ENCODE assay signal across 8 cellular contexts in the genomic region with DNA sequence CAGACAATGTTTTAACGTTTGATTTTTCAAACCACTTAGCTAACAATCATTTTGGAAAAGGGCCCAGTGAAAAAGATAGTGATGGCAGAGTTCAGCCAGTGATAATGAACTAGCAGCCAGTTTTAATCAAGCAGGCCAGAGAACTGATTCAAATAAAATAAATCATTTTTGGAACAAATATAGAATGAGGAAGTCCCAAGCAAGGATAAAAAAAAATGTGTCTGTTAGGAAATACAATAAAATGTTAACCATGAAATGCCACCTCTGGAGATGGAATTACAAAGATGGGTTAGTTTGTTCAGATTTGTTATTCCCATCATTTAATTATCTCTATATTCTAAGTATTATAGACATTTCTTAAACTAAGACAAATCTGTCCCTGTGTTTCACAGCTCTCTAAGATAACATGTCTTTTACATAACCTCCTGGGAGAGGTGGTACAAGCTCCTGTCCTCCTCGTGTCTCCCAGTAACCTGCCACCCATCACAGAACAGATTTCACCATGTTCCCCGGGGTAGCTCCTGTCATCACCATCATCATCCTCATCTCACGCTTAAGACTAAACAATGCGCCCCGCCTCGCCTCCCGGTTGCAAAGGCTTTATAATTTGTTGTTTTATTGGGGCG. TPM values are rescaled to one million over a fixed set of nuclear protein-coding genes. Genes with fewer than 3 reads are reported as not detected.
DNase-seq lines count a peak whose midpoint lies in the region; ATAC-seq and TF ChIP-seq lines count a peak whose summit lies in the region.

No MANE protein-coding gene starts in this region.

- intact Hi-C loops in heart left ventricle (cut with DNase I): loop anchor here in 7 of 10 donors (2.0 to 10.0 kb wide), 6 partner anchors 58 to 215 kb away; a partner anchor contains a TSS

- H3K4me1 ChIP-seq in heart left ventricle (peaks cover 0 to 53% (median 35%) of the 10 kb centered on the region in 12 donors), skeletal muscle satellite cell (ENCODE audit: control insufficient read depth, insufficient read depth, low read length) (peaks cover 25% of the 10 kb centered on the region)

- H3K36me3 ChIP-seq in heart left ventricle (peaks cover 0 to 4% (median 0%) of the 10 kb centered on the region in 9 donors), skeletal muscle satellite cell (ENCODE audit: insufficient read depth, low read length) (no peaks in the 10 kb centered on the region)

- peaks cover 41% of the 10 kb centered on the region for H3K4me1 Mint-ChIP-seq in activated CD4-positive, alpha-beta memory T cell treated with anti-CD3 and anti-CD28 coated beads, Interleukin-2, amount 10 ng/mL, durations not matched to agents 7 days and 5 days

- H3K27me3 Mint-ChIP-seq in activated CD4-positive, alpha-beta memory T cell treated with anti-CD3 and anti-CD28 coated beads, Interleukin-2, amount 10 ng/mL, durations not matched to agents 7 days and 5 days: peaks cover 4% of the 10 kb centered on the region

- CTCF ChIA-PET in activated CD4-positive, alpha-beta memory T cell treated with anti-CD3 and anti-CD28 coated beads, Interleukin-2, amount 10 ng/mL, durations not matched to agents 7 days and 5 days (lab: Charles Lee): interaction anchor here (0.6 to 1.7 kb wide), 9 partner anchors 59 to 1684 kb away, joined by 3 to 8 read pairs (median 3); no protein-coding TSS in a partner anchor

- POLR2A ChIA-PET in activated CD4-positive, alpha-beta memory T cell treated with anti-CD3 and anti-CD28 coated beads, Interleukin-2, amount 10 ng/mL, durations not matched to agents 7 days and 5 days (lab: Charles Lee): interaction anchor here (0.6 to 2.5 kb wide), 25 partner anchors 10 to 547 kb away, joined by 3 to 25 read pairs (median 5); a partner anchor contains a TSS

- H3K27me3 ChIP-seq in heart left ventricle (no peaks in the 10 kb centered on the region), skeletal muscle satellite cell (ENCODE audit: control insufficient read depth, insufficient read depth, low read length) (peaks cover under 1% of the 10 kb centered on the region)

- peak overlapping the region; percentile 92 for H3K4me2 ChIP-seq in skeletal muscle satellite cell (ENCODE audit: low read length)

- H3K27ac ChIP-seq in heart left ventricle: peak overlapping the region in 11 of 12 donors; percentile 89 to 98 (median 93)

- peaks cover 3% of the 10 kb centered on the region for H3K36me3 Mint-ChIP-seq in activated CD4-positive, alpha-beta memory T cell treated with anti-CD3 and anti-CD28 coated beads, Interleukin-2, amount 10 ng/mL, durations not matched to agents 7 days and 5 days (ENCODE audit: low read depth)

- TF ChIP-seq CTCF in GM10266 (IDR thresholded peaks at IDR 0.05; ENCODE audit: control insufficient read depth, insufficient read depth, low read depth, missing control alignments) (no peak), heart left ventricle (IDR thresholded peaks at IDR 0.05) (no peak)

- 0% methylated on average over 9 of the region's 9 CpGs for WGBS in heart left ventricle, 4 donors

- DNase-seq in GM10266 (ENCODE audit: extremely low spot score) (peak; percentile 18), heart left ventricle (peak in 1 of 5 donors; percentile 42), NCI-H446 treated with DMSO at 0.1 percent for 48 hours (lab: John Stamatoyannopoulos, UW) (no peak), NCI-H2081 (lab: John Stamatoyannopoulos, UW) (no peak)
- DNase-seq in activated CD4-positive, alpha-beta memory T cell treated with anti-CD3 and anti-CD28 coated beads, Interleukin-2, amount 10 ng/mL, durations not matched to agents 7 days and 5 days: no peak

- H3K9me3 Mint-ChIP-seq in activated CD4-positive, alpha-beta memory T cell treated with anti-CD3 and anti-CD28 coated beads, Interleukin-2, amount 10 ng/mL, durations not matched to agents 7 days and 5 days: no peaks in the 10 kb centered on the region

- ATAC-seq in HG03045 (IDR thresholded peaks at IDR 0.05; ENCODE audit: unreplicated experiment) (peak; percentile 19), heart left ventricle (peak in 3 of 4 donors; percentile 19 to 40 (median 28)), HG02852 (IDR thresholded peaks at IDR 0.05; ENCODE audit: unreplicated experiment) (no peak)

- peak overlapping the region; percentile 96 for H3K9ac ChIP-seq in skeletal muscle satellite cell (ENCODE audit: low read depth, low read length)

- no peaks in the 10 kb centered on the region for H3K9me3 ChIP-seq in heart left ventricle
- H3K9me3 ChIP-seq in skeletal muscle satellite cell (replicated peaks; ENCODE audit: low read length): no peaks in the 10 kb centered on the region

- H3K27ac Mint-ChIP-seq in activated CD4-positive, alpha-beta memory T cell treated with anti-CD3 and anti-CD28 coated beads, Interleukin-2, amount 10 ng/mL, durations not matched to agents 7 days and 5 days: peak overlapping the region; percentile 62

- no peak for TF ChIP-seq POLR2A in heart left ventricle (IDR thresholded peaks at IDR 0.05)

- H3K4me3 ChIP-seq in heart left ventricle (peak overlapping the region; percentile 48 to 95 (median 84)), skeletal muscle satellite cell (ENCODE audit: low read length) (peak overlapping the region; percentile 94)

- H3K4me3 Mint-ChIP-seq in activated CD4-positive, alpha-beta memory T cell treated with anti-CD3 and anti-CD28 coated beads, Interleukin-2, amount 10 ng/mL, durations not matched to agents 7 days and 5 days: peak overlapping the region; percentile 88

RNA-seq across cellular contexts. Expression of a gene that starts 1.0 kb away (rescaled TPM):
- total RNA-seq in activated CD4-positive, alpha-beta memory T cell treated with anti-CD3 and anti-CD28 coated beads, Interleukin-2, amount 10 ng/mL, durations not matched to agents 7 days and 5 days: 10 to 100 TPM; 70.1 to 72.6 TPM
- 100 to 1,000 TPM in 5 of 9 donors, 10 to 100 TPM in 4; 51.8 to 149 (median 105) TPM for total RNA-seq in heart left ventricle
- polyA plus RNA-seq in heart left ventricle: 10 to 100 TPM; 24.8 to 41.8 TPM
- 46.1 and 51.7 TPM in 2 replicates for total RNA-seq in skeletal muscle satellite cell (2012; rRNA removed)
